28 cellular contexts compared by ENCODE assay signal in the genomic region with DNA sequence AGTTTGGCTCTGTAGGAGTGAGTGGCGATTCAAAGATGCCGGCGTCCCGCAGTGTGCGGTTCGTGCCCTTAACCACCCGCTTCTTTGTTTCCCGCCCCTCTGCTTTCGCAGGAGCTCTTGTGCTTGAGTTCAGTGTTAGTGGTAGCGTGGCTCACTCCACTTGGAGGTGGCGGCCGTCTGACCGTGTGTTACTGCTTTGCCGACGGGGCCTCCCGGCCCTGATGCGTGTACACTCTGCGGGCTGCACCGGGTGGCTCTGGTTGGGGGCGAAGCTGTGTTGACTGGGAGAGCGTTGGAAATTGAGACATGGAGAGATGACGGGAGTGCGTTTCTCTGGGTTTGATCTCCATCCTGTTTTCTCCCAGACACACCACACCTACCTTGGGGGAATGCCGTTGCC. TPM values are rescaled to one million over a fixed set of nuclear protein-coding genes. Genes with fewer than 3 reads are reported as not detected.
"Had no signal": no experiment of that assay in that cellular context is flagged by ENCODE, and none has a peak within 500 bp of the region (broad histone marks: within the 10 kb centered on the region; RNA-seq: fewer than 3 reads in every experiment).

No MANE protein-coding gene starts in this region.

- ATAC-seq: activated CD4-positive, alpha-beta T cell treated with anti-CD3 and anti-CD28 coated beads for 36 hours; Panc1; Right ventricle myocardium inferior had no signal

- H3K4me3 Mint-ChIP-seq: activated CD4-positive, alpha-beta memory T cell treated with anti-CD3 and anti-CD28 coated beads, Interleukin-2, amount 10 ng/mL, durations not matched to agents 7 days and 5 days; activated CD4-positive, alpha-beta T cell treated with anti-CD3 and anti-CD28 coated beads for 36 hours; activated naive CD4-positive, alpha-beta T cell treated with anti-CD3 and anti-CD28 coated beads, Interleukin-2, amount 50 U/mL, for 24 hours; brain; central memory CD8-positive, alpha-beta T cell had no signal

- H3K27ac Mint-ChIP-seq: activated CD4-positive, alpha-beta memory T cell treated with anti-CD3 and anti-CD28 coated beads, Interleukin-2, amount 10 ng/mL, durations not matched to agents 7 days and 5 days; activated CD4-positive, alpha-beta T cell treated with anti-CD3 and anti-CD28 coated beads for 36 hours; activated naive CD4-positive, alpha-beta T cell treated with anti-CD3 and anti-CD28 coated beads, Interleukin-2, amount 50 U/mL, for 24 hours; brain had no signal

- DNase-seq: activated CD4-positive, alpha-beta memory T cell treated with anti-CD3 and anti-CD28 coated beads, Interleukin-2, amount 10 ng/mL, durations not matched to agents 7 days and 5 days; activated CD4-positive, alpha-beta T cell treated with anti-CD3 and anti-CD28 coated beads for 36 hours; activated CD4-positive, alpha-beta T cell treated with anti-CD3 and anti-CD28 coated beads, Interleukin-2, amount 50 U/mL, for 1 hour; activated CD8-positive, alpha-beta memory T cell treated with anti-CD3 and anti-CD28 coated beads, Interleukin-2, amount 50 U/mL, for 4 hours; activated naive CD4-positive, alpha-beta T cell; activated T-cell treated with anti-CD3 and anti-CD28 coated beads, Interleukin-2, amount 50 U/mL, for 1 hour; amygdala; MM.1S; NCI-H1105; NCI-H1436; NCI-H187; NCI-H2081 treated with DMSO at 0.1 percent for 48 hours; NCI-H2171; NCI-H345; NCI-H510A; NCI-H526 treated with DMSO at 0.1 percent for 48 hours; NCI-H82; OCI-M1; RPMI8226; SJCRH30; SK-N-SH; T-helper 1 cell had no signal

- H3K27me3 Mint-ChIP-seq: activated CD4-positive, alpha-beta T cell treated with anti-CD3 and anti-CD28 coated beads for 36 hours; activated naive CD4-positive, alpha-beta T cell treated with anti-CD3 and anti-CD28 coated beads, Interleukin-2, amount 50 U/mL, for 24 hours; central memory CD8-positive, alpha-beta T cell had no signal

- H3K9me3 Mint-ChIP-seq: activated CD4-positive, alpha-beta memory T cell treated with anti-CD3 and anti-CD28 coated beads, Interleukin-2, amount 10 ng/mL, durations not matched to agents 7 days and 5 days; activated naive CD4-positive, alpha-beta T cell treated with anti-CD3 and anti-CD28 coated beads, Interleukin-2, amount 50 U/mL, for 24 hours; brain; central memory CD8-positive, alpha-beta T cell had no signal

- H3K4me1 Mint-ChIP-seq: activated CD4-positive, alpha-beta memory T cell treated with anti-CD3 and anti-CD28 coated beads, Interleukin-2, amount 10 ng/mL, durations not matched to agents 7 days and 5 days; activated CD4-positive, alpha-beta T cell treated with anti-CD3 and anti-CD28 coated beads for 36 hours; activated naive CD4-positive, alpha-beta T cell treated with anti-CD3 and anti-CD28 coated beads, Interleukin-2, amount 50 U/mL, for 24 hours; brain had no signal

RNA-seq across cellular contexts. Expression of a gene that starts 31.4 kb away (rescaled TPM):
- total RNA-seq: activated CD4-positive, alpha-beta memory T cell treated with anti-CD3 and anti-CD28 coated beads, Interleukin-2, amount 10 ng/mL, durations not matched to agents 7 days and 5 days; activated CD4-positive, alpha-beta T cell treated with anti-CD3 and anti-CD28 coated beads for 36 hours; activated CD8-positive, alpha-beta memory T cell treated with anti-CD3 and anti-CD28 coated beads for 36 hours; Right ventricle myocardium inferior; SJCRH30 had no signal
